14 cellular contexts compared by ENCODE assay signal in the genomic region with DNA sequence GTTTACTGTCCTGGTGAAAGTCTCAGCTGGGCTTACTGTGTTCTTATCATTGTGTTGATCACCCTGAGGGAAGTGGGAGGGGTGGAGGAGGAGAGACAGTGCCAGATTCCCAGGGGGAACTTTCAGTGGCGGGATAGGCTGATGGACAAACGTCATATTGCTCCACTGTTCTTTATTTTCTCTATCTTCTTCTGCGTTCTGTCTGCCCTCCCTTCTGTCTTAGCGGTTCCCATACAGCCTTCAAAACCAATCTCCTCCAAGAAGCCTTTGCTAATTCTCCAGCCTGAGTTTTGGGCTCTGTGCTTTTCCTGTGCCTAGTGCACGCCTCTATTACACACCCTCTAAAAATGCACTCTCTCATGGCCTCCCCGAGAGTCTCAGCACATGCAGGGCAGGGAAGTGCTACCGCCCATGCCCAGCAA.
DNase-seq lines count a peak whose midpoint lies in the region; ATAC-seq and TF ChIP-seq lines count a peak whose summit lies in the region.
"Had no signal": no experiment of that assay in that cellular context is flagged by ENCODE, and none has a peak within 500 bp of the region (broad histone marks: within the 10 kb centered on the region; RNA-seq: fewer than 3 reads in every experiment).

No MANE protein-coding gene starts in this region.

- H3K4me3 ChIP-seq in BJ (ENCODE audit: low read depth, low read length) = no peak overlapping the region
- H3K4me3 ChIP-seq in choroid plexus epithelial cell (ENCODE audit: low read depth, low read length) = no peak overlapping the region
- H3K4me3 ChIP-seq in mucosa of descending colon = no peak overlapping the region
- H3K4me3 ChIP-seq: coronary artery, gastroesophageal sphincter had no signal

- H3K9me3 ChIP-seq in mucosa of descending colon = no peaks in the 10 kb centered on the region
- H3K9me3 ChIP-seq: gastroesophageal sphincter had no signal

- no peaks in the 10 kb centered on the region for H3K27me3 ChIP-seq in BJ (ENCODE audit: control insufficient read depth, insufficient read depth, low read length)
- H3K27me3 ChIP-seq: gastroesophageal sphincter had no signal

- H3K4me1 ChIP-seq in mucosa of descending colon (ENCODE audit: low read depth) = no peaks in the 10 kb centered on the region
- H3K4me1 ChIP-seq: gastroesophageal sphincter had no signal

- ATAC-seq in mucosa of descending colon (peak; percentile 85), GM21447 (IDR thresholded peaks at IDR 0.05; ENCODE audit: unreplicated experiment) (no peak), GM21619 (IDR thresholded peaks at IDR 0.05; ENCODE audit: unreplicated experiment) (no peak)
- ATAC-seq: activated naive CD4-positive, alpha-beta T cell treated with anti-CD3 and anti-CD28 coated beads, Interleukin-2, amount 50 U/mL, for 72 hours; CD8-positive, alpha-beta T cell; gastroesophageal sphincter had no signal

- intact Hi-C loops in mucosa of descending colon (cut with DNase I, micrococcal nuclease) = no loop called here

- H3K36me3 ChIP-seq in BJ (ENCODE audit: control insufficient read depth, insufficient read depth, low read length) (no peaks in the 10 kb centered on the region), mucosa of descending colon (ENCODE audit: low read depth) (no peaks in the 10 kb centered on the region)
- H3K36me3 ChIP-seq: gastroesophageal sphincter had no signal

- POLR2A ChIA-PET in BJ (lab: Charles Lee) = no interaction called here

- CTCF ChIA-PET in BJ (lab: Yijun Ruan, JAX) = interaction anchor here (0.7 to 1.7 kb wide), 2 partner anchors 10 to 448 kb away, joined by 3 to 4 read pairs; no protein-coding TSS in a partner anchor

- TF ChIP-seq CTCF in BJ (IDR thresholded peaks at IDR 0.05; ENCODE audit: insufficient read depth, low read depth, low read length) (no peak), choroid plexus epithelial cell (conservative IDR thresholded peaks at IDR 0.05; ENCODE audit: low read depth, low read length) (no peak), mucosa of descending colon (IDR thresholded peaks at IDR 0.05) (no peak)

- peak; percentile 85 for DNase-seq in BJ (ENCODE audit: low read depth)
- DNase-seq in LoVo (ENCODE audit: low spot score) = peak; percentile 55
- peak; percentile 25 for DNase-seq in choroid plexus epithelial cell (ENCODE audit: low read depth)
- DNase-seq in mucosa of descending colon = peak in 1 of 3 donors; percentile 49
- no peak for DNase-seq in NCI-H69 (lab: John Stamatoyannopoulos, UW)
- DNase-seq in kidney tubule cell (ENCODE audit: low spot score) = no peak
- DNase-seq: CD8-positive, alpha-beta T cell; NCI-H1105; NCI-H510A treated with DMSO at 0.1 percent for 48 hours had no signal

Comparison
In these comparisons a context has a peak if more than half of its experiments do, and no peak if none do; other contexts are left out.
1. DNase-seq: peak in BJ (single experiment), LoVo (single experiment) and choroid plexus epithelial cell (single experiment); none in NCI-H69 (single experiment) and kidney tubule cell (single experiment).